In the genomic region with DNA sequence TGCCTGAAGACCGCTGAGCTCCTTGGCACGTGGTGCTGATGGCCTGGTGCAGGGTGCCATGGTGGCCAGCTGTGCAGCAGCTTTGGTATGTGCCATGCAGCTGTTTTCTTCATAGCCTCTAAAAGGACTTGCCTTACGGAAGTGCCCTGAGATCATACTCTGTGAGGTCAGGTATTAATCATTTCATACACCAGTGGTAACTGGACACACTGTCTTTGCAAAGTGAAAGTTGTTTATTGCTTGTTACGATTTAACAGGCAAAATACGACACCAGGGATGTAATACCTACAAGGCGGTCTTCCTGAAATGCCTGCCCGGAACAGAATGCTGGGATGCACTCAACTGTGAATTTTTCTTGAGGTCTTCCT, we compare ENCODE assay signal across 19 cellular contexts.
"Had no signal": no experiment of that assay in that cellular context is flagged by ENCODE, and none has a peak within 500 bp of the region (broad histone marks: within the 10 kb centered on the region; RNA-seq: fewer than 3 reads in every experiment).

No MANE protein-coding gene starts in this region.

- ATAC-seq: activated naive CD4-positive, alpha-beta T cell treated with anti-CD3 and anti-CD28 coated beads, Interleukin-2, amount 50 U/mL, for 72 hours; effector memory CD8-positive, alpha-beta T cell; esophagus mucosa; left cardiac atrium; naive thymus-derived CD4-positive, alpha-beta T cell; stimulated activated naive B cell treated with anti-CD40 and anti-IgM and Interleukin-4, amounts not matched to agents 10 μg/mL and 1 μg/mL and 100 μg/mL, for 72 hours had no signal

- H3K27me3 ChIP-seq: dorsolateral prefrontal cortex, right atrium auricular region, uterus had no signal

- H3K36me3 ChIP-seq: right atrium auricular region, uterus had no signal

- H3K9me3 ChIP-seq: right atrium auricular region, uterus had no signal

- DNase-seq: activated B cell treated with CpG ODN at 0.5 μM for 24 hours; activated CD4-positive, alpha-beta memory T cell treated with anti-CD3 and anti-CD28 coated beads for 36 hours; activated CD4-positive, alpha-beta T cell treated with anti-CD3 and anti-CD28 coated beads for 4 hours; activated effector memory CD4-positive, alpha-beta T cell treated with anti-CD3 and anti-CD28 coated beads, Interleukin-2, amount 50 U/mL, for 16 hours; central memory CD4-positive, alpha-beta T cell; dorsolateral prefrontal cortex; effector memory CD8-positive, alpha-beta T cell; hypothalamus; left cardiac atrium; naive thymus-derived CD4-positive, alpha-beta T cell; stimulated activated CD4-positive, alpha-beta T cell treated with anti-CD3 and anti-CD28 coated beads, Interleukin-2, amount 100 ng/mL, for 24 hours; stimulated activated naive B cell treated with anti-CD40 and anti-IgM and Interleukin-4, amounts not matched to agents 10 μg/mL and 1 μg/mL and 100 μg/mL, for 72 hours; T1000; trophoblast cell; uterus had no signal

- H3K27ac ChIP-seq: dorsolateral prefrontal cortex, right atrium auricular region, skin epidermis, uterus had no signal

- H3K4me3 ChIP-seq: dorsolateral prefrontal cortex, right atrium auricular region, skin epidermis, uterus had no signal
